14 cellular contexts compared by ENCODE assay signal in the genomic region with DNA sequence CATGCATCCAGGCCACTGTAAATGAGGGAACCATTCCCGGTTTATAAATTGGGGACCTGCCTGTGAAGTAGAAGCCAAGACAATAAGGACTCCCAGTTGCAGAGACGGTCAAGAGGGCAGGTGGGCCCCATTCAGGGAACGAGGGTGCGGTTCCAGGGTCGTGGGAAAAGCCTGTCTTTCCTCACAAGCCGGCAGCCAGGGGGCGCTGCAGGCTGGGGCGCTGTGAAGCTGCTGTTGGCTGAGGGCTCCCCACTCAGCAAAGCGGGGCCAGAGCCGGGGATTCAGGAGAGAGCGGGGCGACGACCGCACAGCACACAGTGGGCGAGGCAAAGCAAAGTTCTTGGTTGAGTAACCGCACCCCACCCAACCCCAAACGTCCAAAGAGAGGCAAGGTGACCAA. TPM values are rescaled to one million over a fixed set of nuclear protein-coding genes. Genes with fewer than 3 reads are reported as not detected.
DNase-seq lines count a peak whose midpoint lies in the region; ATAC-seq, FAIRE-seq and TF ChIP-seq lines count a peak whose summit lies in the region.
"Had no signal": no experiment of that assay in that cellular context is flagged by ENCODE, and none has a peak within 500 bp of the region (broad histone marks: within the 10 kb centered on the region; RNA-seq: fewer than 3 reads in every experiment).

No MANE protein-coding gene starts in this region.

- H3K4me1 ChIP-seq in kidney (ENCODE audit: control insufficient read depth in 1 of 2, insufficient read depth in 1 of 2, low read depth in 1 of 2, low read length in 2 of 2) = no peaks in the 10 kb centered on the region

- peaks cover 0 to 3% of the 10 kb centered on the region in 2 donors for H3K36me3 ChIP-seq in kidney (ENCODE audit: control insufficient read depth in 1 of 2, insufficient read depth in 2 of 2, low read length in 2 of 2)
- H3K36me3 ChIP-seq: ovary had no signal

- H3K36me3 Mint-ChIP-seq in activated T-helper 17 cell treated with anti-CD3 and anti-CD28 coated beads, Interleukin-2, amount 50 U/mL, for 72 hours (ENCODE audit: low read depth) = peaks cover 22% of the 10 kb centered on the region

- H3K4me1 Mint-ChIP-seq in activated T-helper 17 cell treated with anti-CD3 and anti-CD28 coated beads, Interleukin-2, amount 50 U/mL, for 72 hours = peaks cover 3% of the 10 kb centered on the region

- H3K4me3 ChIP-seq in kidney (ENCODE audit: low read length in 2 of 2) = no peak overlapping the region
- H3K4me3 ChIP-seq: ovary had no signal

- no peak overlapping the region for H3K27ac ChIP-seq in kidney (ENCODE audit: low read depth in 2 of 2, low read length in 2 of 2)
- H3K27ac ChIP-seq: ovary, VCaP had no signal

- peak; percentile 37 for DNase-seq in stimulated activated CD4-positive, alpha-beta T cell treated with anti-CD3 and anti-CD28 coated beads, Interleukin-12 subunit alpha, Interleukin-12 subunit beta, amount 100 ng/mL, for 4 hours
- no peak for DNase-seq in stimulated activated CD4-positive, alpha-beta T cell treated with anti-CD3 and anti-CD28 coated beads, Interleukin-4, amount 100 ng/mL, for 24 hours
- DNase-seq in kidney (peak; percentile 76), NCI-H2081 treated with DMSO at 0.1 percent for 48 hours (lab: John Stamatoyannopoulos, UW) (no peak), NOMO-1 treated with dmso at 0.1 percent for 144 hours (lab: John Stamatoyannopoulos, UW; ENCODE audit: unreplicated experiment) (no peak), cortex of kidney (lab: John Stamatoyannopoulos, UW) (no peak), GDM1 (lab: John Stamatoyannopoulos, UW) (no peak)
- DNase-seq: DMS79, NCI-H1417 treated with DMSO at 0.1 percent for 48 hours had no signal

- no peak overlapping the region for H3K4me3 Mint-ChIP-seq in activated T-helper 17 cell treated with anti-CD3 and anti-CD28 coated beads, Interleukin-2, amount 50 U/mL, for 72 hours

- H3K9ac ChIP-seq in kidney (ENCODE audit: low read length in 2 of 2) = no peak overlapping the region

- H3K9me3 Mint-ChIP-seq in activated T-helper 17 cell treated with anti-CD3 and anti-CD28 coated beads, Interleukin-2, amount 50 U/mL, for 72 hours = no peaks in the 10 kb centered on the region

- H3K27ac Mint-ChIP-seq in activated T-helper 17 cell treated with anti-CD3 and anti-CD28 coated beads, Interleukin-2, amount 50 U/mL, for 72 hours = no peak overlapping the region

- no peak for FAIRE-seq in kidney (lab: Jason Lieb, UNC)
- FAIRE-seq: endothelial cell of umbilical vein had no signal

- peak; percentile 46 for TF ChIP-seq CTCF in kidney (IDR thresholded peaks at IDR 0.05; ENCODE audit: borderline replicate concordance, extremely low read depth, insufficient read depth)

- H3K27me3 Mint-ChIP-seq in activated T-helper 17 cell treated with anti-CD3 and anti-CD28 coated beads, Interleukin-2, amount 50 U/mL, for 72 hours = no peaks in the 10 kb centered on the region

- ATAC-seq in activated T-helper 17 cell treated with anti-CD3 and anti-CD28 coated beads, Interleukin-2, amount 50 U/mL, for 72 hours (replicated peaks) = peak; percentile 29

- intact Hi-C loops in kidney (cut with DNase I) = no loop called here

- H3K9me3 ChIP-seq in kidney (ENCODE audit: control insufficient read depth in 1 of 2, low read length in 2 of 2) = no peaks in the 10 kb centered on the region
- H3K9me3 ChIP-seq: ovary had no signal

RNA-seq across cellular contexts. Expression of a gene that starts 24.9 kb away (rescaled TPM):
- not detected for total RNA-seq in activated T-helper 17 cell treated with anti-CD3 and anti-CD28 coated beads, Interleukin-2, amount 50 U/mL, for 72 hours
- not detected for total RNA-seq in kidney
- not detected for polyA plus RNA-seq in kidney (ENCODE audit: insufficient read depth, low read depth, low replicate concordance)
- total RNA-seq: endothelial cell of umbilical vein, ovary, temporal lobe had no signal
- polyA plus RNA-seq: endothelial cell of umbilical vein, ovary had no signal

Comparison
In these comparisons a context has a peak if more than half of its experiments do, and no peak if none do; other contexts are left out.
1. DNase-seq: peak in stimulated activated CD4-positive, alpha-beta T cell treated with anti-CD3 and anti-CD28 coated beads, Interleukin-12 subunit alpha, Interleukin-12 subunit beta, amount 100 ng/mL, for 4 hours (single experiment) and kidney (single experiment); none in stimulated activated CD4-positive, alpha-beta T cell treated with anti-CD3 and anti-CD28 coated beads, Interleukin-4, amount 100 ng/mL, for 24 hours (single experiment), NCI-H2081 treated with DMSO at 0.1 percent for 48 hours (single experiment), NOMO-1 treated with dmso at 0.1 percent for 144 hours (single experiment), cortex of kidney (single experiment) and GDM1 (single experiment).